ENCODE assay signal across 23 cellular contexts in genomic region chr5:107512029-107512428, GRCh38.
A peak's percentile ranks its signal among the peaks of the same experiment; 100 is the strongest.
DNase-seq lines count a peak whose midpoint lies in the region; ATAC-seq, FAIRE-seq and TF ChIP-seq lines count a peak whose summit lies in the region.
"Had no signal": no experiment of that assay in that cellular context is flagged by ENCODE, and none has a peak within 500 bp of the region (broad histone marks: within the 10 kb centered on the region; RNA-seq: fewer than 3 reads in every experiment).

No MANE protein-coding gene starts in this region.

- intact Hi-C loops in GM12878 (cut with micrococcal nuclease; ENCODE audit: unreplicated experiment): no loop called here

- H3K4me1 ChIP-seq in GM12878 (ENCODE audit: control insufficient read depth, insufficient read depth, low read length) (peaks cover 10% of the 10 kb centered on the region), mesenchymal stem cell (ENCODE audit: control insufficient read depth, insufficient read depth, low read depth, low read length) (peaks cover 16% of the 10 kb centered on the region)
- H3K4me1 ChIP-seq: body of pancreas had no signal

- no peak for TF ChIP-seq POLR2A in GM12878 (IDR thresholded peaks at IDR 0.05; ENCODE audit: low read depth, low read length)

- in situ Hi-C loops in GM12878 (cut with MboI): no loop called here

- 36% methylated on average over 3 of the region's 3 CpGs for WGBS in GM12878 (ENCODE audit: insufficient coverage, insufficient replicate concordance, low lambda C conversion rate, missing lambda C conversion rate)
- WGBS in mesenchymal stem cell: 88% methylated on average over 3 of the region's 3 CpGs

- TF ChIP-seq EP300 in GM12878 (IDR thresholded peaks at IDR 0.05; ENCODE audit: borderline replicate concordance in 1 of 2, control insufficient read depth in 1 of 2, low read depth in 2 of 2, low read length in 2 of 2): no peak

- CTCF ChIA-PET in GM12878 (lab: Yijun Ruan, JAX): interaction anchor here (0.9 to 1.9 kb wide), 5 partner anchors 9 to 98 kb away, joined by 3 to 6 read pairs (median 4); no protein-coding TSS in a partner anchor

- no peak overlapping the region for H2BK120ac ChIP-seq in mesenchymal stem cell (ENCODE audit: low read depth, low read length)

- POLR2A ChIA-PET in GM12878 (lab: Charles Lee): interaction anchor here (1.3 to 1.5 kb wide), 2 partner anchors 28 to 59 kb away, joined by 3 to 4 read pairs; no protein-coding TSS in a partner anchor

- no peak overlapping the region for H3K4ac ChIP-seq in mesenchymal stem cell (ENCODE audit: low read depth in 1 of 2, low read length in 2 of 2)

- H4K8ac ChIP-seq in mesenchymal stem cell (ENCODE audit: low read length): no peak overlapping the region

- peak; percentile 43 for ATAC-seq in GM18868 (IDR thresholded peaks at IDR 0.05; ENCODE audit: unreplicated experiment)
- peak; percentile 63 for ATAC-seq in HG02885 (IDR thresholded peaks at IDR 0.05; ENCODE audit: poor library complexity, unreplicated experiment)
- peak; percentile 66 for ATAC-seq in GM12878
- ATAC-seq in HG03175 (IDR thresholded peaks at IDR 0.05; ENCODE audit: unreplicated experiment): no peak
- ATAC-seq: body of pancreas; left ventricle myocardium superior; mucosa of descending colon; stimulated activated naive CD8-positive, alpha-beta T cell treated with anti-CD3 and anti-CD28 coated beads, Interleukin-15, amount 100 ng/mL, for 72 hours had no signal

- SMC1A ChIA-PET in GM12878 (lab: Charles Lee; ENCODE audit: uncharacterized antibody, unreplicated experiment): interaction anchor here (0.7 to 4.2 kb wide), 9 partner anchors 8 to 121 kb away, joined by 3 to 21 read pairs (median 5); no protein-coding TSS in a partner anchor

- H2BK12ac ChIP-seq in mesenchymal stem cell (ENCODE audit: low read length in 2 of 2): no peak overlapping the region

- H3K9me3 ChIP-seq in GM12878 (replicated peaks; ENCODE audit: control insufficient read depth, insufficient read depth, low read length): no peaks in the 10 kb centered on the region
- no peaks in the 10 kb centered on the region for H3K9me3 ChIP-seq in mesenchymal stem cell (ENCODE audit: control insufficient read depth, low read length)
- H3K9me3 ChIP-seq: body of pancreas, mucosa of descending colon had no signal

- 0 out of 2 replicates have a peak, but pooled peaks have one; percentile 1 for TF ChIP-seq RAD21 in GM12878 (IDR thresholded peaks at IDR 0.05; ENCODE audit: insufficient read depth, low read depth, low read length)

- H3K4me2 ChIP-seq in GM12878 (ENCODE audit: control insufficient read depth, insufficient read depth): no peak overlapping the region
- no peak overlapping the region for H3K4me2 ChIP-seq in mesenchymal stem cell (ENCODE audit: low read length, poor library complexity, severe bottlenecking)

- no peak overlapping the region for H3K23ac ChIP-seq in mesenchymal stem cell (ENCODE audit: low read length in 2 of 2)

- H3K14ac ChIP-seq in mesenchymal stem cell (ENCODE audit: low read length in 2 of 2): no peak overlapping the region

- no peak overlapping the region for H2BK5ac ChIP-seq in mesenchymal stem cell (ENCODE audit: low read depth, low read length, poor library complexity, severe bottlenecking)

- DNase-seq in GM12878 (ENCODE audit: low read depth, low spot score): no peak
- no peak for DNase-seq in mesenchymal stem cell
- no peak for DNase-seq in NK-92 treated with Interleukin-12 subunit alpha and Interleukin-12 subunit beta, amount 100 ng/mL, for 24 hours (lab: John Stamatoyannopoulos, UW)
- DNase-seq in AG08396 (ENCODE audit: low spot score): no peak
- DNase-seq in stimulated activated CD4-positive, alpha-beta T cell treated with anti-CD3 and anti-CD28 coated beads, Interleukin-2, amount 100 ng/mL, for 48 hours: no peak
- DNase-seq: activated CD4-positive, alpha-beta T cell treated with anti-CD3 and anti-CD28 coated beads, Interleukin-2, amount 50 U/mL, for 1 hour; activated CD8-positive, alpha-beta memory T cell treated with anti-CD3 and anti-CD28 coated beads, Interleukin-2, amount 50 U/mL, for 4 hours; activated naive CD8-positive, alpha-beta T cell treated with anti-CD3 and anti-CD28 coated beads for 36 hours; body of pancreas; CD4-positive, alpha-beta T cell; immature natural killer cell; left ventricle myocardium superior; mucosa of descending colon; NCI-H2171 treated with DMSO at 0.1 percent for 48 hours; NCI-H69; SIG-M5; small intestine; stimulated activated CD4-positive, alpha-beta T cell treated with anti-CD3 and anti-CD28 coated beads, Interleukin-4, amount 100 ng/mL, for 4 hours; stimulated activated naive CD8-positive, alpha-beta T cell treated with anti-CD3 and anti-CD28 coated beads, Interleukin-15, amount 100 ng/mL, for 72 hours; trophoblast cell had no signal

- no peak overlapping the region for H2BK15ac ChIP-seq in mesenchymal stem cell (ENCODE audit: low read depth, poor library complexity, severe bottlenecking)

- H3K9ac ChIP-seq in GM12878 (ENCODE audit: control insufficient read depth, insufficient read depth, low read length) (no peak overlapping the region), mesenchymal stem cell (ENCODE audit: low read length) (no peak overlapping the region)

- H3K36me3 ChIP-seq in GM12878 (ENCODE audit: control insufficient read depth in 2 of 2, insufficient read depth in 2 of 2, low read length in 1 of 2) (no peaks in the 10 kb centered on the region), mesenchymal stem cell (ENCODE audit: control insufficient read depth in 1 of 2, insufficient read depth in 2 of 2, low read depth in 1 of 2, low read length in 2 of 2) (no peaks in the 10 kb centered on the region)

- TF ChIP-seq CTCF in GM12878 (IDR thresholded peaks at IDR 0.05 in 2 of 3, conservative IDR thresholded peaks at IDR 0.05 in 1 of 3; ENCODE audit: control insufficient read depth in 2 of 3, extremely low read depth in 1 of 3, insufficient read depth in 1 of 3, low read depth in 3 of 3, low read length in 3 of 3): no peak

- no peak overlapping the region for H4K91ac ChIP-seq in mesenchymal stem cell (ENCODE audit: low read length)

- peaks cover 18% of the 10 kb centered on the region for H3K79me2 ChIP-seq in GM12878 (ENCODE audit: control insufficient read depth, insufficient read depth, low read length)

- H2AFZ ChIP-seq in GM12878 (ENCODE audit: control insufficient read depth, low read depth, low read length) (no peak overlapping the region), mesenchymal stem cell (ENCODE audit: low read depth, low read length) (no peak overlapping the region)

- H4K20me1 ChIP-seq in GM12878 (ENCODE audit: control insufficient read depth, insufficient read depth): no peaks in the 10 kb centered on the region

- no TSS peak for BruUV-seq in GM12878 (replicated peaks; lab: Mats Ljungman, UMichigan)

- H3K79me1 ChIP-seq in mesenchymal stem cell (replicated peaks; ENCODE audit: low read length, poor library complexity, severe bottlenecking): peaks cover 6% of the 10 kb centered on the region

- no peaks in the 10 kb centered on the region for H3K27me3 ChIP-seq in GM12878 (replicated peaks in 1 of 2; ENCODE audit: control insufficient read depth in 2 of 2, insufficient read depth in 2 of 2, low read length in 1 of 2)
- H3K27me3 ChIP-seq in mesenchymal stem cell (ENCODE audit: control insufficient read depth in 1 of 2, insufficient read depth in 1 of 2, low read length in 2 of 2): no peaks in the 10 kb centered on the region
- H3K27me3 ChIP-seq: body of pancreas had no signal

- RAD21 ChIA-PET in GM12878 (lab: Charles Lee; ENCODE audit: unreplicated experiment): interaction anchor here (3.0 kb wide), 1 partner anchor 59 kb away, joined by 11 read pairs; no protein-coding TSS in a partner anchor

- no peak overlapping the region for H3K4me3 ChIP-seq in GM12878
- H3K4me3 ChIP-seq in mesenchymal stem cell (ENCODE audit: insufficient read depth in 1 of 2, low read depth in 1 of 2, low read length in 2 of 2): no peak overlapping the region
- H3K4me3 ChIP-seq: body of pancreas, mucosa of descending colon had no signal

- no peak overlapping the region for H3K18ac ChIP-seq in mesenchymal stem cell (ENCODE audit: low read depth in 1 of 2, low read length in 2 of 2)

- peak overlapping the region; percentile 12 for H2AK5ac ChIP-seq in mesenchymal stem cell (ENCODE audit: low read length, severe bottlenecking)

- H3K27ac ChIP-seq in GM12878 (ENCODE audit: control insufficient read depth, insufficient read depth) (no peak overlapping the region), mesenchymal stem cell (ENCODE audit: low read length, poor library complexity, severe bottlenecking) (peak overlapping the region; percentile 20)
- H3K27ac ChIP-seq: body of pancreas had no signal

- FAIRE-seq in GM12878 (lab: Jason Lieb, UNC): peak; percentile 41
- FAIRE-seq: small intestine had no signal

TF ChIP-seq in GM12878, 131 proteins besides CTCF, POLR2A, EP300 and RAD21 (continues in another document):
- TF ChIP-seq SREBF1 (IDR thresholded peaks at IDR 0.05; ENCODE audit: low read length): no peak
- peak; percentile 85 for TF ChIP-seq PBX3 (IDR thresholded peaks at IDR 0.05; ENCODE audit: insufficient replicate concordance, low read depth, low read length)
- TF ChIP-seq BCL3 (IDR thresholded peaks at IDR 0.05; ENCODE audit: borderline replicate concordance, insufficient read depth, low read depth, low read length, poor library complexity, severe bottlenecking): no peak
- no peak for TF ChIP-seq RCOR1 (conservative IDR thresholded peaks at IDR 0.05; ENCODE audit: low read depth, low read length)
- no peak for TF ChIP-seq WRNIP1 (IDR thresholded peaks at IDR 0.05; ENCODE audit: borderline replicate concordance, low read depth, low read length)
- TF ChIP-seq ZNF207 (IDR thresholded peaks at IDR 0.05; ENCODE audit: borderline replicate concordance): no peak
